Comparison of ENCODE assay signal across 18 cellular contexts in genomic region chr7:33854951-33855350, GRCh38. TPM values are rescaled to one million over a fixed set of nuclear protein-coding genes. Genes with fewer than 3 reads are reported as not detected.
A peak's percentile ranks its signal among the peaks of the same experiment; 100 is the strongest.
DNase-seq lines count a peak whose midpoint lies in the region; ATAC-seq and TF ChIP-seq lines count a peak whose summit lies in the region.
"Had no signal": no experiment of that assay in that cellular context is flagged by ENCODE, and none has a peak within 500 bp of the region (broad histone marks: within the 10 kb centered on the region; RNA-seq: fewer than 3 reads in every experiment).

No MANE protein-coding gene starts in this region.

- H3F3A ChIP-seq in GM23248 (ENCODE audit: insufficient read depth) (peaks cover 20% of the 10 kb centered on the region), PC-9 (ENCODE audit: insufficient read depth, low read depth) (no peaks in the 10 kb centered on the region)

- H3K36me3 ChIP-seq in GM23248 (ENCODE audit: low read depth) (no peaks in the 10 kb centered on the region), PC-9 (ENCODE audit: low read depth) (no peaks in the 10 kb centered on the region)
- H3K36me3 ChIP-seq: heart right ventricle, left lung, suprapubic skin had no signal

- in situ Hi-C loops in GM23248 (cut with MboI) = no loop called here

- H2AFZ ChIP-seq in GM23248 (no peak overlapping the region), PC-9 (no peak overlapping the region)

- H3K27me3 ChIP-seq in GM23248 (replicated peaks; ENCODE audit: insufficient read depth) (no peaks in the 10 kb centered on the region), PC-9 (ENCODE audit: insufficient read depth, low read depth) (no peaks in the 10 kb centered on the region)
- H3K27me3 ChIP-seq: left lung, suprapubic skin had no signal

- CTCF ChIA-PET in PC-9 (lab: Charles Lee) = no interaction called here

- H3K4me3 ChIP-seq in GM23248 (peak overlapping the region; percentile 45), epithelial cell of proximal tubule (ENCODE audit: low read depth, low read length) (no peak overlapping the region), PC-9 (no peak overlapping the region)
- H3K4me3 ChIP-seq: heart right ventricle, left lung, suprapubic skin had no signal

- BruUV-seq in PC-9 (replicated peaks; lab: Mats Ljungman, UMichigan) = no TSS peak

- H3K9me2 ChIP-seq in GM23248 (ENCODE audit: insufficient read depth) (no peaks in the 10 kb centered on the region), PC-9 (ENCODE audit: insufficient read depth) (no peaks in the 10 kb centered on the region)

- no peaks in the 10 kb centered on the region for H3K9me3 ChIP-seq in GM23248 (ENCODE audit: low read depth)
- H3K9me3 ChIP-seq in PC-9 (ENCODE audit: insufficient read depth, low read depth) = no peaks in the 10 kb centered on the region
- H3K9me3 ChIP-seq: heart right ventricle, left lung, suprapubic skin had no signal

- no peak for TF ChIP-seq CTCF in epithelial cell of proximal tubule (conservative IDR thresholded peaks at IDR 0.05; ENCODE audit: low read depth, low read length)
- no peak for TF ChIP-seq CTCF in PC-9 (conservative IDR thresholded peaks at IDR 0.05)

- intact Hi-C loops in left colon (cut with DNase I, micrococcal nuclease) = no loop called here
- intact Hi-C loops in PC-9 (cut with micrococcal nuclease; ENCODE audit: unreplicated experiment) = no loop called here

- H4K20me1 ChIP-seq in GM23248 (ENCODE audit: insufficient read depth) (no peaks in the 10 kb centered on the region), PC-9 (ENCODE audit: insufficient read depth) (no peaks in the 10 kb centered on the region)

- no peak overlapping the region for H3K9ac ChIP-seq in GM23248

- 29 to 34% methylated on average over 2 of the region's 2 CpGs for WGBS in GM23248 (ENCODE audit: low coverage in 1 of 2, low lambda C conversion rate in 2 of 2, missing lambda C conversion rate in 2 of 2), 2 experiments

- H3K27ac ChIP-seq in GM23248 (peak overlapping the region; percentile 55), PC-9 (no peak overlapping the region)
- H3K27ac ChIP-seq: heart right ventricle, left lung, suprapubic skin had no signal

- ATAC-seq in GM21360 (IDR thresholded peaks at IDR 0.05; ENCODE audit: unreplicated experiment) = no peak
- no peak for ATAC-seq in left colon
- ATAC-seq: heart right ventricle, left lung had no signal

- POLR2A ChIA-PET in PC-9 (lab: Charles Lee; ENCODE audit: unreplicated experiment) = interaction anchor here (0.6 kb wide), 1 partner anchor 183 kb away, joined by 7 read pairs; no protein-coding TSS in a partner anchor

- H3K79me2 ChIP-seq in GM23248 (ENCODE audit: insufficient read depth) (no peaks in the 10 kb centered on the region), PC-9 (ENCODE audit: low read depth) (no peaks in the 10 kb centered on the region)

- H3K4me1 ChIP-seq in GM23248 (ENCODE audit: insufficient read depth) = peaks cover 36% of the 10 kb centered on the region
- H3K4me1 ChIP-seq in PC-9 (replicated peaks; ENCODE audit: insufficient read depth) = no peaks in the 10 kb centered on the region
- H3K4me1 ChIP-seq: heart right ventricle, left lung, suprapubic skin had no signal

- H3K4me2 ChIP-seq in GM23248 (ENCODE audit: unreplicated experiment) (peak overlapping the region; percentile 56), PC-9 (no peak overlapping the region)

- DNase-seq in GM23248 = peak; percentile 84
- peak; percentile 96 for DNase-seq in RPMI7951 (ENCODE audit: low read depth)
- DNase-seq in epithelial cell of proximal tubule (ENCODE audit: low read depth) = peak; percentile 41
- DNase-seq in renal cortical epithelial cell (ENCODE audit: low read depth) = peak; percentile 91
- no peak for DNase-seq in left colon
- DNase-seq in cortex of kidney (lab: John Stamatoyannopoulos, UW) = no peak
- no peak for DNase-seq in PC-9
- DNase-seq: activated CD4-positive, alpha-beta T cell treated with anti-CD3 and anti-CD28 coated beads for 1 hour; activated T-cell treated with anti-CD3 and anti-CD28 coated beads, Interleukin-2, amount 50 U/mL, for 1 hour; amygdala; CD8-positive, alpha-beta memory T cell; heart right ventricle; left lung; NCI-H1436 treated with DMSO at 0.1 percent for 48 hours; small intestine had no signal

RNA-seq across cellular contexts. Expression of gene BMPER, which starts 50.4 kb away (rescaled TPM):
- 85.2 and 97.3 TPM in 2 replicates for total RNA-seq in GM23248 (2014; rRNA removed; shearing (Covaris generic))
- polyA plus RNA-seq in GM23248 (2016; fragmentation: Nextera tagmentation; extraction: Ambion mirVana) = 40.5 TPM in 2 replicates
- 3.0 and 7.2 TPM in 2 replicates for total RNA-seq in RPMI7951 (2014; rRNA removed; shearing (Covaris generic))
- total RNA-seq in epithelial cell of proximal tubule (0.29 TPM in 2 replicates), renal cortical epithelial cell (0.35 TPM in 2 replicates), left colon (1 to 10 TPM; 1.2 to 1.5 TPM), PC-9 (2021) (0.33 and 0.50 TPM in 2 replicates)
- total RNA-seq: CD8-positive, alpha-beta memory T cell; neural crest cell had no signal
- polyA plus RNA-seq: CD8-positive, alpha-beta memory T cell had no signal

Comparison
In these comparisons a context has a peak if more than half of its experiments do, and no peak if none do; other contexts are left out.
1. DNase-seq: peak in GM23248 (single experiment), RPMI7951 (single experiment), epithelial cell of proximal tubule (single experiment) and renal cortical epithelial cell (single experiment); none in left colon (0 of 2), cortex of kidney (single experiment) and PC-9 (0 of 2).
2. RNA of gene BMPER, which starts 50.4 kb away (total RNA-seq): 85.2 to 97.3 TPM in GM23248; 3.0 to 7.2 TPM in RPMI7951, 1.2 to 1.5 TPM in left colon, 0.33 to 0.50 TPM in PC-9, 0.35 TPM in renal cortical epithelial cell and 0.29 TPM in epithelial cell of proximal tubule; every median in the first group is over 10 times any median in the second.